ENCODE assay signal across 15 cellular contexts in genomic region chr1:198166900-198167299, GRCh38. TPM values are rescaled to one million over a fixed set of nuclear protein-coding genes. Genes with fewer than 3 reads are reported as not detected.
DNase-seq lines count a peak whose midpoint lies in the region; ATAC-seq and TF ChIP-seq lines count a peak whose summit lies in the region.
"Had no signal": no experiment of that assay in that cellular context is flagged by ENCODE, and none has a peak within 500 bp of the region (broad histone marks: within the 10 kb centered on the region; RNA-seq: fewer than 3 reads in every experiment).

No MANE protein-coding gene starts in this region.

- H3K36me3 ChIP-seq in Karpas-422 (ENCODE audit: insufficient read depth, low read length) = no peaks in the 10 kb centered on the region
- H3K36me3 ChIP-seq in uterus = no peaks in the 10 kb centered on the region
- H3K36me3 ChIP-seq: neutrophil had no signal

- no peaks in the 10 kb centered on the region for H3K27me3 ChIP-seq in Karpas-422 (ENCODE audit: low read length)
- H3K27me3 ChIP-seq in uterus = no peaks in the 10 kb centered on the region
- H3K27me3 ChIP-seq: body of pancreas, neutrophil, testis had no signal

- H3K79me2 ChIP-seq in Karpas-422 (ENCODE audit: low read length) = peaks cover 100% of the 10 kb centered on the region

- H3K4me1 ChIP-seq in Karpas-422 (ENCODE audit: low read length) (peaks cover 73% of the 10 kb centered on the region), uterus (peaks cover 0 to 7% of the 10 kb centered on the region in 2 donors)

- H3K27ac Mint-ChIP-seq in T-helper 2 cell treated with Interferon-gamma antibody and Interleukin-4, amounts not matched to agents 5 μg/mL and 100 μg/mL, for 36 hours = peak overlapping the region; percentile 82
- H3K27ac Mint-ChIP-seq in activated naive CD8-positive, alpha-beta T cell treated with anti-CD3 and anti-CD28 coated beads, Interleukin-2, amount 10 ng/mL, durations not matched to agents 7 days and 5 days = peak overlapping the region; percentile 94
- peak overlapping the region; percentile 94 to 96 for H3K27ac Mint-ChIP-seq in natural killer cell

- H3K4me3 ChIP-seq in Karpas-422 (ENCODE audit: low read length) = no peak overlapping the region
- H3K4me3 ChIP-seq in uterus = no peak overlapping the region
- H3K4me3 ChIP-seq: body of pancreas, testis had no signal

- H3K4me2 ChIP-seq in Karpas-422 (ENCODE audit: low read depth, low read length, poor library complexity, severe bottlenecking) = peak overlapping the region; percentile 43

- POLR2A ChIA-PET in activated naive CD8-positive, alpha-beta T cell treated with anti-CD3 and anti-CD28 coated beads, Interleukin-2, amount 10 ng/mL, durations not matched to agents 7 days and 5 days (lab: Charles Lee) = interaction anchor here (1.0 to 2.8 kb wide), 3 partner anchors 9 to 11 kb away, joined by 3 to 17 read pairs (median 5); partner anchors contain the start of gene NEK7

- no peak for DNase-seq in T-helper 2 cell treated with Interferon-gamma antibody and Interleukin-4, amounts not matched to agents 5 μg/mL and 100 μg/mL, for 36 hours (ENCODE audit: low spot score)
- DNase-seq in T-helper 2 cell = no peak
- DNase-seq in Karpas-422 = no peak
- DNase-seq in activated naive CD8-positive, alpha-beta T cell treated with anti-CD3 and anti-CD28 coated beads, Interleukin-2, amount 10 ng/mL, durations not matched to agents 7 days and 5 days = no peak
- no peak for DNase-seq in natural killer cell
- no peak for DNase-seq in GDM1 (lab: John Stamatoyannopoulos, UW)
- DNase-seq in uterus = no peak
- no peak for DNase-seq in NCI-H1694 treated with DMSO at 0.1 percent for 48 hours (lab: John Stamatoyannopoulos, UW)
- DNase-seq: 8988T, body of pancreas, COR-L47, head of caudate nucleus, NCI-H1048, testis had no signal

- peak overlapping the region; percentile 9 for H3K9ac ChIP-seq in Karpas-422 (ENCODE audit: low read length)

- H3K27me3 Mint-ChIP-seq in T-helper 2 cell treated with Interferon-gamma antibody and Interleukin-4, amounts not matched to agents 5 μg/mL and 100 μg/mL, for 36 hours (ENCODE audit: low read depth) = no peaks in the 10 kb centered on the region
- no peaks in the 10 kb centered on the region for H3K27me3 Mint-ChIP-seq in activated naive CD8-positive, alpha-beta T cell treated with anti-CD3 and anti-CD28 coated beads, Interleukin-2, amount 10 ng/mL, durations not matched to agents 7 days and 5 days
- no peaks in the 10 kb centered on the region for H3K27me3 Mint-ChIP-seq in natural killer cell (ENCODE audit: low read depth in 2 of 2)

- no peaks in the 10 kb centered on the region for H3K9me2 ChIP-seq in Karpas-422 (replicated peaks; ENCODE audit: insufficient read depth, low read length)

- H2AFZ ChIP-seq in Karpas-422 (ENCODE audit: low read length) = no peak overlapping the region

- intact Hi-C loops in natural killer cell (cut with micrococcal nuclease) = loop anchor here (1.0 to 10.0 kb wide), 4 partner anchors 8 to 768 kb away; no protein-coding TSS in a partner anchor
- intact Hi-C loops in uterus (cut with DNase I; ENCODE audit: low total_unique reads) = no loop called here

- peak; percentile 3 for ATAC-seq in activated naive CD8-positive, alpha-beta T cell treated with anti-CD3 and anti-CD28 coated beads, Interleukin-2, amount 10 ng/mL, durations not matched to agents 7 days and 5 days (ENCODE audit: low read depth)
- peak; percentile 1 to 12 (median 5) for ATAC-seq in natural killer cell
- ATAC-seq: body of pancreas had no signal

- H3K36me3 Mint-ChIP-seq in T-helper 2 cell treated with Interferon-gamma antibody and Interleukin-4, amounts not matched to agents 5 μg/mL and 100 μg/mL, for 36 hours (ENCODE audit: low read depth) = peaks cover 11% of the 10 kb centered on the region
- H3K36me3 Mint-ChIP-seq in activated naive CD8-positive, alpha-beta T cell treated with anti-CD3 and anti-CD28 coated beads, Interleukin-2, amount 10 ng/mL, durations not matched to agents 7 days and 5 days = peaks cover 4% of the 10 kb centered on the region
- H3K36me3 Mint-ChIP-seq in natural killer cell = no peaks in the 10 kb centered on the region

- H4K20me1 ChIP-seq in Karpas-422 (ENCODE audit: insufficient read depth, low read depth, low read length) = no peaks in the 10 kb centered on the region

- H3K4me1 Mint-ChIP-seq in T-helper 2 cell treated with Interferon-gamma antibody and Interleukin-4, amounts not matched to agents 5 μg/mL and 100 μg/mL, for 36 hours (ENCODE audit: low read depth) = peaks cover 70% of the 10 kb centered on the region
- peaks cover 72% of the 10 kb centered on the region for H3K4me1 Mint-ChIP-seq in activated naive CD8-positive, alpha-beta T cell treated with anti-CD3 and anti-CD28 coated beads, Interleukin-2, amount 10 ng/mL, durations not matched to agents 7 days and 5 days
- peaks cover 72% of the 10 kb centered on the region in 2 donors for H3K4me1 Mint-ChIP-seq in natural killer cell

- H3K9me3 ChIP-seq in Karpas-422 (ENCODE audit: low read length) (no peaks in the 10 kb centered on the region), uterus (no peaks in the 10 kb centered on the region)
- H3K9me3 ChIP-seq: body of pancreas, neutrophil, testis had no signal

- TF ChIP-seq POLR2A in uterus (IDR thresholded peaks at IDR 0.05) = no peak

- peak overlapping the region; percentile 60 for H3K4me3 Mint-ChIP-seq in T-helper 2 cell treated with Interferon-gamma antibody and Interleukin-4, amounts not matched to agents 5 μg/mL and 100 μg/mL, for 36 hours
- H3K4me3 Mint-ChIP-seq in activated naive CD8-positive, alpha-beta T cell treated with anti-CD3 and anti-CD28 coated beads, Interleukin-2, amount 10 ng/mL, durations not matched to agents 7 days and 5 days = peak overlapping the region; percentile 82
- peak overlapping the region; percentile 88 for H3K4me3 Mint-ChIP-seq in natural killer cell

- H3K27ac ChIP-seq in Karpas-422 (ENCODE audit: low read length) (peak overlapping the region; percentile 42; the same call in 1 of the 2 replicates), uterus (no peak overlapping the region)
- H3K27ac ChIP-seq: body of pancreas, neutrophil, testis had no signal

- no peaks in the 10 kb centered on the region for H3K9me3 Mint-ChIP-seq in T-helper 2 cell treated with Interferon-gamma antibody and Interleukin-4, amounts not matched to agents 5 μg/mL and 100 μg/mL, for 36 hours
- no peaks in the 10 kb centered on the region for H3K9me3 Mint-ChIP-seq in activated naive CD8-positive, alpha-beta T cell treated with anti-CD3 and anti-CD28 coated beads, Interleukin-2, amount 10 ng/mL, durations not matched to agents 7 days and 5 days
- H3K9me3 Mint-ChIP-seq in natural killer cell = no peaks in the 10 kb centered on the region

- TF ChIP-seq CTCF in natural killer cell (IDR thresholded peaks at IDR 0.05) (no peak), uterus (IDR thresholded peaks at IDR 0.05) (no peak)

RNA-seq across cellular contexts. Expression of gene NEK7, which starts 10.1 kb away (rescaled TPM):
- 36.7 and 133 TPM in 2 replicates for total RNA-seq in Karpas-422 (2014; rRNA removed; shearing (Covaris generic); ENCODE audit: low replicate concordance)
- total RNA-seq in activated naive CD8-positive, alpha-beta T cell treated with anti-CD3 and anti-CD28 coated beads, Interleukin-2, amount 10 ng/mL, durations not matched to agents 7 days and 5 days = 10 to 100 TPM; 68.9 to 71.7 TPM
- total RNA-seq in natural killer cell = 10 to 100 TPM; 34.1 to 57.5 (median 42.1) TPM
- 100 to 1,000 TPM in 3 of 4 donors, 10 to 100 TPM in 1; 95.7 to 145 (median 132) TPM for total RNA-seq in uterus
